In genomic region chr21:31607791-31608190, GRCh38 we compare ENCODE assay signal across 7 cellular contexts.
"Had no signal": no experiment of that assay in that cellular context is flagged by ENCODE, and none has a peak within 500 bp of the region (broad histone marks: within the 10 kb centered on the region; RNA-seq: fewer than 3 reads in every experiment).

No MANE protein-coding gene starts in this region.

- H3K27ac ChIP-seq: HL-60, KMS-11 had no signal

- DNase-seq: IMR-90, KBM-7, KG1 had no signal

- H3K9ac ChIP-seq: KMS-11 had no signal

- H3K27ac Mint-ChIP-seq: IgD-negative memory B cell had no signal

- H3K4me2 ChIP-seq: KMS-11 had no signal

- FAIRE-seq: HTR-8/SVneo had no signal
